ENCODE assay signal across 9 cellular contexts in the genomic region with DNA sequence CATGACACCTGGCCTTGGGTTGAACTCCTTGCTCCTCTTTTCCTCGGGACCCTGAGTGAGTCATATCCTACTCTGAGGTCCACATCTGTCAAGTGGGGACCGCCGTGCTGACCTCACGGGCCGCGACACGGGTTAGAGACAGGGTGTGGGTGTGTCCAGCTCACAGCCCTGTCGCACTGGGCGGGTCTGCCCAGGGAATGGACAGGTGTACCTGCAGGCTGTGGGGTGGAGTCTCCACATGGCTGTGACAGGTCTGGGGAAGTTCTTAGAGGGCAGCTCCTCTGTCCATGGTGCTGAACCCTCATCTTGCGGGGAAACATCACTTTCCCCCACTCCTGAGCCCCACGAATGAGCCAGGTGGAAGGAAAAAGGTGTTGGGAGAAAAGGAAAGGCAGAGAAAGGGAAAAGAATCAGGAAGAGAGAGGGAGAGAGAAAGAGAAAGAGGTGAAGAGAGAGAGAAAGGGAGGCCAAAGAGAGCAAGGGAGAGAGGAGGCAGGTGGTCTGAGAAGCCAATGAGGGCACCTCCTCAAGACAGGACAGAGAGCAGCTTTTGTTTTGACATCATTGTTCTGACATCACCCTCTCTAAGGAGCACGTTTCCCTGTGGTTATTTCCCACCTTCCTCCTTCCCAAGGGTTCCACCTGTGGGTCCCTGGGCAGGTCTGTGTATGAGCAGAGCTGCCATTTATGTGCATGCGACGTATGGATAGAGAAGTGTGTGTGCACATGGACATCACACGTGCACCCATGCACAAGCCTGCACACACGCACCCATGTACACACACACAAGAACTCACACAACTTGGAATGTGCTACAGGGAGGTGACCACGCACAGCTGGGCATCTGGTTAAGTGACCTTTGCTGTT. TPM values are rescaled to one million over a fixed set of nuclear protein-coding genes. Genes with fewer than 3 reads are reported as not detected.
DNase-seq lines count a peak whose midpoint lies in the region; ATAC-seq, FAIRE-seq and TF ChIP-seq lines count a peak whose summit lies in the region.
"Had no signal": no experiment of that assay in that cellular context is flagged by ENCODE, and none has a peak within 500 bp of the region (broad histone marks: within the 10 kb centered on the region; RNA-seq: fewer than 3 reads in every experiment).

No MANE protein-coding gene starts in this region.

- H3K9me3 ChIP-seq in HEK293 (ENCODE audit: control insufficient read depth, insufficient read depth, low read depth, low read length) (no peaks in the 10 kb centered on the region), pancreas (no peaks in the 10 kb centered on the region)
- H3K9me3 ChIP-seq: HAP-1 had no signal

- 36 to 41% methylated on average over 17 of the region's 17 CpGs for WGBS in pancreas, 2 donors

- DNase-seq in pancreas (peak; percentile 18 to 77 (median 44)), NCI-H146 (lab: John Stamatoyannopoulos, UW) (no peak), ecto neural progenitor cell (ENCODE audit: low spot score) (no peak), urothelium cell line (ENCODE audit: low spot score) (no peak)

- H3K27ac ChIP-seq in HEK293 (ENCODE audit: extremely low read depth, low read depth, low read length): no peak overlapping the region
- no peak overlapping the region for H3K27ac ChIP-seq in pancreas
- H3K27ac ChIP-seq: epithelial cell of prostate had no signal

- H3K36me3 ChIP-seq in HEK293 (ENCODE audit: control insufficient read depth in 2 of 2, insufficient read depth in 1 of 2, low read length in 2 of 2) (no peaks in the 10 kb centered on the region), pancreas (no peaks in the 10 kb centered on the region)
- H3K36me3 ChIP-seq: HAP-1 had no signal

- no peaks in the 10 kb centered on the region for H3K27me3 ChIP-seq in pancreas

- no peak overlapping the region for H3K4me3 ChIP-seq in HEK293 (ENCODE audit: low read depth, low read length)
- H3K4me3 ChIP-seq in pancreas: no peak overlapping the region
- H3K4me3 ChIP-seq: HAP-1 had no signal

- TF ChIP-seq CTCF in HEK293 (tag by site-specific recombination; IDR thresholded peaks at IDR 0.05): no peak
- no peak for TF ChIP-seq CTCF in pancreas (IDR thresholded peaks at IDR 0.05)

- H3K4me1 ChIP-seq in HEK293 (ENCODE audit: control insufficient read depth, insufficient read depth, low read length) (no peaks in the 10 kb centered on the region), pancreas (no peaks in the 10 kb centered on the region)
- H3K4me1 ChIP-seq: HAP-1 had no signal

- CTCF ChIA-PET in HEK293 (lab: Yijun Ruan, JAX): no interaction called here

- POLR2A ChIA-PET in HEK293 (lab: Yijun Ruan, JAX): no interaction called here

- ATAC-seq in esophagus mucosa (peak; percentile 67), pancreas (peak in 2 of 4 donors; percentile 70 to 94)

- intact Hi-C loops in pancreas (cut with DNase I): no loop called here

- FAIRE-seq in pancreas (lab: Jason Lieb, UNC): no peak
- no peak for FAIRE-seq in urothelium cell line (lab: Jason Lieb, UNC)

TF ChIP-seq in HEK293, 187 proteins besides CTCF, POLR2A, EP300 and RAD21 (continues in another document):
- no peak for TF ChIP-seq ZNF777 (tag by site-specific recombination; IDR thresholded peaks at IDR 0.05; ENCODE audit: borderline replicate concordance)
- TF ChIP-seq ZNF707 (tag by site-specific recombination; IDR thresholded peaks at IDR 0.05): no peak
- no peak for TF ChIP-seq ZBTB11 (tag by site-specific recombination; conservative IDR thresholded peaks at IDR 0.05; ENCODE audit: low read depth)
- TF ChIP-seq ZNF2 (tag by site-specific recombination; IDR thresholded peaks at IDR 0.05): no peak
- TF ChIP-seq KLF9 (tag by site-specific recombination; IDR thresholded peaks at IDR 0.05; ENCODE audit: low read depth): peak; percentile 57

TF ChIP-seq in PFSK-1, 5 proteins besides CTCF, POLR2A, EP300 and RAD21:
- TF ChIP-seq TAF1 (IDR thresholded peaks at IDR 0.05; ENCODE audit: borderline replicate concordance, insufficient read depth, low read length) (no peak), POLR2AphosphoS5 (IDR thresholded peaks at IDR 0.05; ENCODE audit: low read depth, low read length) (no peak), SIN3A (IDR thresholded peaks at IDR 0.05; ENCODE audit: borderline replicate concordance, insufficient read depth, low read length) (no peak), FOXP2 (optimal IDR thresholded peaks at IDR 0.05; ENCODE audit: borderline replicate concordance, extremely low read depth, extremely low read length, insufficient read depth) (no peak)
- TF ChIP-seq, protein P1, sequence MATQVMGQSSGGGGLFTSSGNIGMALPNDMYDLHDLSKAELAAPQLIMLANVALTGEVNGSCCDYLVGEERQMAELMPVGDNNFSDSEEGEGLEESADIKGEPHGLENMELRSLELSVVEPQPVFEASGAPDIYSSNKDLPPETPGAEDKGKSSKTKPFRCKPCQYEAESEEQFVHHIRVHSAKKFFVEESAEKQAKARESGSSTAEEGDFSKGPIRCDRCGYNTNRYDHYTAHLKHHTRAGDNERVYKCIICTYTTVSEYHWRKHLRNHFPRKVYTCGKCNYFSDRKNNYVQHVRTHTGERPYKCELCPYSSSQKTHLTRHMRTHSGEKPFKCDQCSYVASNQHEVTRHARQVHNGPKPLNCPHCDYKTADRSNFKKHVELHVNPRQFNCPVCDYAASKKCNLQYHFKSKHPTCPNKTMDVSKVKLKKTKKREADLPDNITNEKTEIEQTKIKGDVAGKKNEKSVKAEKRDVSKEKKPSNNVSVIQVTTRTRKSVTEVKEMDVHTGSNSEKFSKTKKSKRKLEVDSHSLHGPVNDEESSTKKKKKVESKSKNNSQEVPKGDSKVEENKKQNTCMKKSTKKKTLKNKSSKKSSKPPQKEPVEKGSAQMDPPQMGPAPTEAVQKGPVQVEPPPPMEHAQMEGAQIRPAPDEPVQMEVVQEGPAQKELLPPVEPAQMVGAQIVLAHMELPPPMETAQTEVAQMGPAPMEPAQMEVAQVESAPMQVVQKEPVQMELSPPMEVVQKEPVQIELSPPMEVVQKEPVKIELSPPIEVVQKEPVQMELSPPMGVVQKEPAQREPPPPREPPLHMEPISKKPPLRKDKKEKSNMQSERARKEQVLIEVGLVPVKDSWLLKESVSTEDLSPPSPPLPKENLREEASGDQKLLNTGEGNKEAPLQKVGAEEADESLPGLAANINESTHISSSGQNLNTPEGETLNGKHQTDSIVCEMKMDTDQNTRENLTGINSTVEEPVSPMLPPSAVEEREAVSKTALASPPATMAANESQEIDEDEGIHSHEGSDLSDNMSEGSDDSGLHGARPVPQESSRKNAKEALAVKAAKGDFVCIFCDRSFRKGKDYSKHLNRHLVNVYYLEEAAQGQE (IDR thresholded peaks at IDR 0.05; ENCODE audit: insufficient read depth in 1 of 2, low read depth in 2 of 2, low read length in 2 of 2): peak; percentile 85 to 93
TF ChIP-seq in PFSK-1: peak in this region for 1.

RNA-seq across cellular contexts. Expression of gene CBFA2T3, which starts 32.6 kb away (rescaled TPM):
- polyA plus RNA-seq in PFSK-1 (2012; ENCODE audit: insufficient read length, low read depth): not detected
- total RNA-seq in esophagus mucosa (1.1 TPM), pancreas (10 to 100 TPM; 16.7 to 27.0 (median 21.9) TPM)
- polyA plus RNA-seq in pancreas: 10 to 100 TPM in 1 of 2 donors, 1 to 10 TPM in 1; 8.7 to 24.6 TPM

Comparison
In these comparisons a context has a peak if more than half of its experiments do, and no peak if none do; other contexts are left out.
1. DNase-seq: peak in pancreas (6 of 6); none in NCI-H146 (single experiment), ecto neural progenitor cell (single experiment) and urothelium cell line (single experiment).